ENCODE assay signal across 28 cellular contexts in genomic region chr5:115194671-115195070, GRCh38. TPM values are rescaled to one million over a fixed set of nuclear protein-coding genes. Genes with fewer than 3 reads are reported as not detected.
DNase-seq lines count a peak whose midpoint lies in the region; ATAC-seq and TF ChIP-seq lines count a peak whose summit lies in the region.
"Had no signal": no experiment of that assay in that cellular context is flagged by ENCODE, and none has a peak within 500 bp of the region (broad histone marks: within the 10 kb centered on the region; RNA-seq: fewer than 3 reads in every experiment).

No MANE protein-coding gene starts in this region.

- no peak overlapping the region for H3K4me2 ChIP-seq in hepatocyte
- H3K4me2 ChIP-seq: KMS-11, neural progenitor cell had no signal

- intact Hi-C loops in stomach (cut with DNase I; ENCODE audit: low total_unique reads) = no loop called here
- intact Hi-C loops in activated CD4-positive, alpha-beta memory T cell treated with anti-CD3 and anti-CD28 coated beads for 36 hours (cut with micrococcal nuclease) = no loop called here

- TF ChIP-seq CTCF in hepatocyte (IDR thresholded peaks at IDR 0.05; ENCODE audit: poor library complexity) (no peak), stomach (IDR thresholded peaks at IDR 0.05) (no peak)

- no peaks in the 10 kb centered on the region for H3K36me3 ChIP-seq in adipocyte (ENCODE audit: control insufficient read depth, insufficient read depth, low read length, severe bottlenecking)
- H3K36me3 ChIP-seq in hepatocyte (replicated peaks; ENCODE audit: insufficient read depth, low read depth) = no peaks in the 10 kb centered on the region
- H3K36me3 ChIP-seq in stomach = no peaks in the 10 kb centered on the region
- H3K36me3 ChIP-seq: ascending aorta, neural progenitor cell, prostate gland, upper lobe of right lung, WERI-Rb-1 had no signal

- no peaks in the 10 kb centered on the region for H4K20me1 ChIP-seq in hepatocyte (ENCODE audit: insufficient read depth, poor library complexity, severe bottlenecking)

- H3K4me3 ChIP-seq in adipocyte (ENCODE audit: low read length) (no peak overlapping the region), hepatocyte (no peak overlapping the region), stomach (no peak overlapping the region)
- H3K4me3 ChIP-seq: ascending aorta, neural progenitor cell, prostate gland, skin epidermis, upper lobe of right lung had no signal

- H3K27ac ChIP-seq in hepatocyte (no peak overlapping the region), stomach (peak overlapping the region; percentile 9 to 57 (median 49))
- H3K27ac ChIP-seq: ascending aorta, KMS-11, neural progenitor cell, prostate gland, skin epidermis, upper lobe of right lung, WERI-Rb-1 had no signal

- no peak for ATAC-seq in GM21515 (IDR thresholded peaks at IDR 0.05; ENCODE audit: unreplicated experiment)
- ATAC-seq in HG03439 (IDR thresholded peaks at IDR 0.05; ENCODE audit: unreplicated experiment) = no peak
- ATAC-seq: stimulated activated naive CD8-positive, alpha-beta T cell treated with anti-CD3 and anti-CD28 coated beads, Interleukin-15, amount 100 ng/mL, for 72 hours; upper lobe of right lung had no signal

- H3K4me1 ChIP-seq in adipocyte (ENCODE audit: control insufficient read depth, insufficient read depth, low read length) (peaks cover 15% of the 10 kb centered on the region), hepatocyte (ENCODE audit: insufficient read depth) (peaks cover 12% of the 10 kb centered on the region), stomach (peaks cover 0 to 31% (median 10%) of the 10 kb centered on the region in 4 donors)
- H3K4me1 ChIP-seq: ascending aorta, neural progenitor cell, prostate gland, upper lobe of right lung had no signal

- H3K9me3 ChIP-seq in adipocyte (ENCODE audit: control insufficient read depth, low read length) = peaks cover 3% of the 10 kb centered on the region
- no peaks in the 10 kb centered on the region for H3K9me3 ChIP-seq in hepatocyte (ENCODE audit: low read depth)
- no peaks in the 10 kb centered on the region for H3K9me3 ChIP-seq in stomach
- H3K9me3 ChIP-seq: ascending aorta, prostate gland, upper lobe of right lung had no signal

- peaks cover 5% of the 10 kb centered on the region for H3K9me3 Mint-ChIP-seq in activated CD4-positive, alpha-beta memory T cell treated with anti-CD3 and anti-CD28 coated beads for 36 hours
- H3K9me3 Mint-ChIP-seq: neural progenitor cell; stimulated activated naive CD8-positive, alpha-beta T cell treated with anti-CD3 and anti-CD28 coated beads, Interleukin-15, amount 100 ng/mL, for 72 hours had no signal

- H3K9ac ChIP-seq in adipocyte (ENCODE audit: low read length) = no peak overlapping the region
- H3K9ac ChIP-seq: KMS-11, neural progenitor cell had no signal

- peak; percentile 18 for DNase-seq in GM04504 (ENCODE audit: low read depth)
- DNase-seq in adipocyte (ENCODE audit: low read depth) = peak; percentile 65
- DNase-seq in hepatocyte (ENCODE audit: low spot score) = peak; percentile 58
- peak; percentile 71 for DNase-seq in stomach
- DNase-seq in NCI-H1930 (lab: John Stamatoyannopoulos, UW) = no peak
- DNase-seq in activated CD4-positive, alpha-beta memory T cell treated with anti-CD3 and anti-CD28 coated beads for 36 hours = no peak
- DNase-seq: activated CD4-positive, alpha-beta T cell treated with anti-CD3 and anti-CD28 coated beads, Interleukin-2, amount 50 U/mL, for 4 hours; activated naive CD4-positive, alpha-beta T cell treated with anti-CD3 and anti-CD28 coated beads for 36 hours; C1 segment of cervical spinal cord; foreskin melanocyte; hypothalamus; mesenchymal stem cell; NCI-H1105; NCI-H2107; SHP77 treated with DMSO at 0.1 percent for 48 hours; stimulated activated CD4-positive, alpha-beta T cell treated with anti-CD3 and anti-CD28 coated beads, Interleukin-2, amount 100 ng/mL, for 48 hours; stimulated activated naive CD8-positive, alpha-beta T cell treated with anti-CD3 and anti-CD28 coated beads, Interleukin-15, amount 100 ng/mL, for 72 hours; T-helper 2 cell; upper lobe of right lung; WERI-Rb-1 had no signal

- no peaks in the 10 kb centered on the region for H3K27me3 Mint-ChIP-seq in activated CD4-positive, alpha-beta memory T cell treated with anti-CD3 and anti-CD28 coated beads for 36 hours

- no peak for TF ChIP-seq POLR2A in stomach (IDR thresholded peaks at IDR 0.05)

- H3K27me3 ChIP-seq in adipocyte (replicated peaks; ENCODE audit: control insufficient read depth, insufficient read depth, low read length) = peaks cover 5% of the 10 kb centered on the region
- no peaks in the 10 kb centered on the region for H3K27me3 ChIP-seq in hepatocyte
- H3K27me3 ChIP-seq in stomach = no peaks in the 10 kb centered on the region
- H3K27me3 ChIP-seq: ascending aorta, neural progenitor cell, upper lobe of right lung had no signal

- no peak for TF ChIP-seq EP300 in stomach (IDR thresholded peaks at IDR 0.05)

- no peaks in the 10 kb centered on the region for H3K79me2 ChIP-seq in hepatocyte

- no peak overlapping the region for H2AFZ ChIP-seq in hepatocyte
- H2AFZ ChIP-seq: neural progenitor cell had no signal

- CTCF ChIA-PET in activated CD4-positive, alpha-beta memory T cell treated with anti-CD3 and anti-CD28 coated beads for 36 hours (lab: Charles Lee) = no interaction called here

- 63% methylated on average over 2 of the region's 2 CpGs for WGBS in hepatocyte (ENCODE audit: low lambda C conversion rate, missing lambda C conversion rate)
- WGBS in stomach, 5 donors = 31 to 62% (median 41%) methylated on average over 2 of the region's 2 CpGs

- no peaks in the 10 kb centered on the region for H3K4me1 Mint-ChIP-seq in activated CD4-positive, alpha-beta memory T cell treated with anti-CD3 and anti-CD28 coated beads for 36 hours (ENCODE audit: low read depth)
- H3K4me1 Mint-ChIP-seq: neural progenitor cell; stimulated activated naive CD8-positive, alpha-beta T cell treated with anti-CD3 and anti-CD28 coated beads, Interleukin-15, amount 100 ng/mL, for 72 hours had no signal

- no peak overlapping the region for H3K4me3 Mint-ChIP-seq in activated CD4-positive, alpha-beta memory T cell treated with anti-CD3 and anti-CD28 coated beads for 36 hours
- H3K4me3 Mint-ChIP-seq: activated naive CD4-positive, alpha-beta T cell treated with anti-CD3 and anti-CD28 coated beads for 36 hours; neural progenitor cell; stimulated activated naive CD8-positive, alpha-beta T cell treated with anti-CD3 and anti-CD28 coated beads, Interleukin-15, amount 100 ng/mL, for 72 hours had no signal

- no peaks in the 10 kb centered on the region for H3K9me2 ChIP-seq in hepatocyte (replicated peaks; ENCODE audit: insufficient read depth)

- POLR2A ChIA-PET in activated CD4-positive, alpha-beta memory T cell treated with anti-CD3 and anti-CD28 coated beads for 36 hours (lab: Charles Lee) = no interaction called here

- H3K27ac Mint-ChIP-seq in activated CD4-positive, alpha-beta memory T cell treated with anti-CD3 and anti-CD28 coated beads for 36 hours = no peak overlapping the region
- H3K27ac Mint-ChIP-seq: activated naive CD4-positive, alpha-beta T cell treated with anti-CD3 and anti-CD28 coated beads for 36 hours; neural progenitor cell; stimulated activated naive CD8-positive, alpha-beta T cell treated with anti-CD3 and anti-CD28 coated beads, Interleukin-15, amount 100 ng/mL, for 72 hours had no signal

- H3K36me3 Mint-ChIP-seq in activated CD4-positive, alpha-beta memory T cell treated with anti-CD3 and anti-CD28 coated beads for 36 hours = no peaks in the 10 kb centered on the region
- H3K36me3 Mint-ChIP-seq: neural progenitor cell had no signal

RNA-seq across cellular contexts. Expression of gene TRIM36, which starts 25.0 kb away (rescaled TPM):
- total RNA-seq in hepatocyte = 3.1 and 5.2 TPM in 2 replicates
- polyA plus RNA-seq in hepatocyte = 1.3 and 2.0 TPM in 2 replicates
- total RNA-seq in stomach = 10 to 100 TPM in 2 of 5 donors, 1 to 10 TPM in 3; 1.8 to 36.5 (median 6.2) TPM
- polyA plus RNA-seq in stomach = 1 to 10 TPM; 3.1 to 8.0 (median 6.0) TPM
- total RNA-seq in activated CD4-positive, alpha-beta memory T cell treated with anti-CD3 and anti-CD28 coated beads for 36 hours = not detected
- total RNA-seq: G401 had no signal

Comparison
In these comparisons a context has a peak if more than half of its experiments do, and no peak if none do; other contexts are left out.
1. DNase-seq: peak in GM04504 (single experiment), adipocyte (single experiment), hepatocyte (single experiment) and stomach (single experiment); none in NCI-H1930 (0 of 2) and activated CD4-positive, alpha-beta memory T cell treated with anti-CD3 and anti-CD28 coated beads for 36 hours (single experiment).